ENCODE assay signal across 1 cellular context in the genomic region with DNA sequence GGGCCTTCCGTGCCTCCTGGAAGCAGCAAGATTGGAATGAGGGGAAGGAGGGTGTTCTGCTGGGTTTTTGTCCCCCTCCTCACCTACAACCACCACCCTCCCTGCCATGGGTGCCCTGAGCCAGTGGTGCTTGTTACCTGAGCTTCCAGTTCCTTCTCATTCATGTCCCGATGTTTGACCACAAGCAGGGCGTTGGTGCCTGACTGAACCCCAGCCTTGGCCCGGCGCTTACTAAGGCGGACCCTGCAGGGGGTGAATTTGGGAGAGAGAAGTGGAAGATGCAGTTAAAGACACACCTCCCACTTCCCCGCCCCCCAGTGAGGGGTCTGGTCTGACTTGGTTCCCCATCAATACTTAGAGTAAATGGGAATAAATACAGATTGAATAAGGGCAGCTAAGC.
TF ChIP-seq lines count a peak whose summit lies in the region.

No MANE protein-coding gene starts in this region.

TF ChIP-seq in WTC11, 78 proteins besides CTCF, POLR2A, EP300 and RAD21:
- TF ChIP-seq ELF4 (CRISPR knock-in tag; IDR thresholded peaks at IDR 0.05; ENCODE audit: low read depth), result no peak
- TF ChIP-seq, protein P1, sequence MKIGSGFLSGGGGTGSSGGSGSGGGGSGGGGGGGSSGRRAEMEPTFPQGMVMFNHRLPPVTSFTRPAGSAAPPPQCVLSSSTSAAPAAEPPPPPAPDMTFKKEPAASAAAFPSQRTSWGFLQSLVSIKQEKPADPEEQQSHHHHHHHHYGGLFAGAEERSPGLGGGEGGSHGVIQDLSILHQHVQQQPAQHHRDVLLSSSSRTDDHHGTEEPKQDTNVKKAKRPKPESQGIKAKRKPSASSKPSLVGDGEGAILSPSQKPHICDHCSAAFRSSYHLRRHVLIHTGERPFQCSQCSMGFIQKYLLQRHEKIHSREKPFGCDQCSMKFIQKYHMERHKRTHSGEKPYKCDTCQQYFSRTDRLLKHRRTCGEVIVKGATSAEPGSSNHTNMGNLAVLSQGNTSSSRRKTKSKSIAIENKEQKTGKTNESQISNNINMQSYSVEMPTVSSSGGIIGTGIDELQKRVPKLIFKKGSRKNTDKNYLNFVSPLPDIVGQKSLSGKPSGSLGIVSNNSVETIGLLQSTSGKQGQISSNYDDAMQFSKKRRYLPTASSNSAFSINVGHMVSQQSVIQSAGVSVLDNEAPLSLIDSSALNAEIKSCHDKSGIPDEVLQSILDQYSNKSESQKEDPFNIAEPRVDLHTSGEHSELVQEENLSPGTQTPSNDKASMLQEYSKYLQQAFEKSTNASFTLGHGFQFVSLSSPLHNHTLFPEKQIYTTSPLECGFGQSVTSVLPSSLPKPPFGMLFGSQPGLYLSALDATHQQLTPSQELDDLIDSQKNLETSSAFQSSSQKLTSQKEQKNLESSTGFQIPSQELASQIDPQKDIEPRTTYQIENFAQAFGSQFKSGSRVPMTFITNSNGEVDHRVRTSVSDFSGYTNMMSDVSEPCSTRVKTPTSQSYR (CRISPR knock-in tag; IDR thresholded peaks at IDR 0.05), result no peak
- TF ChIP-seq, protein P2, sequence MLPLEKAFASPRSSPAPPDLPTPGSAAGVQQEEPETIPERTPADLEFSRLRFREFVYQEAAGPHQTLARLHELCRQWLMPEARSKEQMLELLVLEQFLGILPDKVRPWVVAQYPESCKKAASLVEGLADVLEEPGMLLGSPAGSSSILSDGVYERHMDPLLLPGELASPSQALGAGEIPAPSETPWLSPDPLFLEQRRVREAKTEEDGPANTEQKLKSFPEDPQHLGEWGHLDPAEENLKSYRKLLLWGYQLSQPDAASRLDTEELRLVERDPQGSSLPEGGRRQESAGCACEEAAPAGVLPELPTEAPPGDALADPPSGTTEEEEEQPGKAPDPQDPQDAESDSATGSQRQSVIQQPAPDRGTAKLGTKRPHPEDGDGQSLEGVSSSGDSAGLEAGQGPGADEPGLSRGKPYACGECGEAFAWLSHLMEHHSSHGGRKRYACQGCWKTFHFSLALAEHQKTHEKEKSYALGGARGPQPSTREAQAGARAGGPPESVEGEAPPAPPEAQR (CRISPR knock-in tag; IDR thresholded peaks at IDR 0.05), result no peak
- TF ChIP-seq EMX1 (CRISPR knock-in tag; IDR thresholded peaks at IDR 0.05), result no peak
- no peak for TF ChIP-seq IRF2 (CRISPR knock-in tag; IDR thresholded peaks at IDR 0.05; ENCODE audit: borderline replicate concordance, low read depth)
- TF ChIP-seq, protein P3, sequence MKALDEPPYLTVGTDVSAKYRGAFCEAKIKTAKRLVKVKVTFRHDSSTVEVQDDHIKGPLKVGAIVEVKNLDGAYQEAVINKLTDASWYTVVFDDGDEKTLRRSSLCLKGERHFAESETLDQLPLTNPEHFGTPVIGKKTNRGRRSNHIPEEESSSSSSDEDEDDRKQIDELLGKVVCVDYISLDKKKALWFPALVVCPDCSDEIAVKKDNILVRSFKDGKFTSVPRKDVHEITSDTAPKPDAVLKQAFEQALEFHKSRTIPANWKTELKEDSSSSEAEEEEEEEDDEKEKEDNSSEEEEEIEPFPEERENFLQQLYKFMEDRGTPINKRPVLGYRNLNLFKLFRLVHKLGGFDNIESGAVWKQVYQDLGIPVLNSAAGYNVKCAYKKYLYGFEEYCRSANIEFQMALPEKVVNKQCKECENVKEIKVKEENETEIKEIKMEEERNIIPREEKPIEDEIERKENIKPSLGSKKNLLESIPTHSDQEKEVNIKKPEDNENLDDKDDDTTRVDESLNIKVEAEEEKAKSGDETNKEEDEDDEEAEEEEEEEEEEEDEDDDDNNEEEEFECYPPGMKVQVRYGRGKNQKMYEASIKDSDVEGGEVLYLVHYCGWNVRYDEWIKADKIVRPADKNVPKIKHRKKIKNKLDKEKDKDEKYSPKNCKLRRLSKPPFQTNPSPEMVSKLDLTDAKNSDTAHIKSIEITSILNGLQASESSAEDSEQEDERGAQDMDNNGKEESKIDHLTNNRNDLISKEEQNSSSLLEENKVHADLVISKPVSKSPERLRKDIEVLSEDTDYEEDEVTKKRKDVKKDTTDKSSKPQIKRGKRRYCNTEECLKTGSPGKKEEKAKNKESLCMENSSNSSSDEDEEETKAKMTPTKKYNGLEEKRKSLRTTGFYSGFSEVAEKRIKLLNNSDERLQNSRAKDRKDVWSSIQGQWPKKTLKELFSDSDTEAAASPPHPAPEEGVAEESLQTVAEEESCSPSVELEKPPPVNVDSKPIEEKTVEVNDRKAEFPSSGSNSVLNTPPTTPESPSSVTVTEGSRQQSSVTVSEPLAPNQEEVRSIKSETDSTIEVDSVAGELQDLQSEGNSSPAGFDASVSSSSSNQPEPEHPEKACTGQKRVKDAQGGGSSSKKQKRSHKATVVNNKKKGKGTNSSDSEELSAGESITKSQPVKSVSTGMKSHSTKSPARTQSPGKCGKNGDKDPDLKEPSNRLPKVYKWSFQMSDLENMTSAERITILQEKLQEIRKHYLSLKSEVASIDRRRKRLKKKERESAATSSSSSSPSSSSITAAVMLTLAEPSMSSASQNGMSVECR (CRISPR knock-in tag; IDR thresholded peaks at IDR 0.05; ENCODE audit: borderline replicate concordance), result no peak
- no peak for TF ChIP-seq MXD4 (CRISPR knock-in tag; IDR thresholded peaks at IDR 0.05; ENCODE audit: borderline replicate concordance)
- TF ChIP-seq TCF7 (CRISPR knock-in tag; IDR thresholded peaks at IDR 0.05; ENCODE audit: low read depth), result no peak
- no peak for TF ChIP-seq NFYB (CRISPR knock-in tag; conservative IDR thresholded peaks at IDR 0.05; ENCODE audit: low read depth)
